8 cellular contexts compared by ENCODE assay signal in the genomic region with DNA sequence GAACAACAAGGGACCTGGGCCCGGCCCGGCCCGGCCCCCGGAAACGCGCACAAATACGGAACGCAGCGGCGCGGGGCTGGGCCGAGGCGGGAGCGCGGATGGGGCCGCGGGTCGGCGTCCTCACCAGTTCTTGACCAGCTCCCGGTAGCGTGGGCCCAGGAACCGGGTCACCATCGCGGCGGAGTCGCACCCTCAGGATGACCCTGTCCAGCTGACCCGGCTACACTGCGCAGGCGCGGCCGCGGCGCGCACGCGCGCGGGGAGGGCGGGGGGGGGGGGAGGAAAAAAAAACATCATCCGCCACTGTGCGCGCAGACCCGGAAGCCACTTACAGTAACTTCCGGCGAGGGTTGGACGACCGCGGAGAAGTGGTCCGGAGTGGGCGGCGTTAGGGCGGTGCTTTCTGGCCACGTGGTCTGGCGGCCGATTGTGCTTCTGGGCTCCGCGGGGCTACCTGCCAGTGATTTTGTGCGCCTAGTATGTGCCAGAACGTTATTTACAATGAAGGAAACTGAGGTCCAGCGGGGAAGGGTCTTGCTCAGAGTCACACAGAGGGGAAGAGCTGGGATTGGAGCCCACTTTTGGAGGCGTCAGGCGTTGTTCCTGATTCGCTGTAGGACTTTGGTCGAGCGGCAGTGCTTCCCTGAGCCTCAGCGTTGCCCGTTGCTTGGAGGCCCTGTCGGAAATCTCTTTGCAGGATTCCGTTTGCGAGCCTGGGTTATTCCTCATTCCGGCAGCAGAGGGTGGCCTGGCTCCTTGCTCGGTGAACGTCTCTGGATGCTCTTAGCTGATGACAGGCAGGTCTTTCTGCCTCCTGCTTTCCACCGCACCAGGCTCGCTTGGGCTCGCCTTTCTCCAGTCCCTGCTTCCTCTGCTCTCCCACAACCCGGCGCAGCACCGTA. TPM values are rescaled to one million over a fixed set of nuclear protein-coding genes. Genes with fewer than 3 reads are reported as not detected.
DNase-seq lines count a peak whose midpoint lies in the region; ATAC-seq, FAIRE-seq and TF ChIP-seq lines count a peak whose summit lies in the region.

UQCR11 (minus strand) TSS at position 227 of the 902 bp plus-strand sequence; CDS start at position 174, 53 bp downstream.

- H3K36me3 ChIP-seq in HepG2 (replicated peaks in 1 of 2; ENCODE audit: control insufficient read depth in 1 of 2, insufficient read depth in 2 of 2, low read length in 2 of 2): peaks cover 1 to 2% of the 10 kb centered on the region in 2 experiments; a peak in 2 of 5 replicates

- peaks cover 3% of the 10 kb centered on the region; the same call in 1 of the 2 replicates for H4K20me1 ChIP-seq in HepG2 (ENCODE audit: insufficient read depth, low read length)

- H3K4me3 ChIP-seq in HepG2 (replicated peaks in 1 of 3; ENCODE audit: insufficient read depth in 1 of 3, low read depth in 2 of 3, low read length in 3 of 3): peak within 1 kb of the TSS; percentile 76 to 100 (median 97)

- TSS peak; percentile 99 for BruUV-seq in HepG2 (replicated peaks; lab: Mats Ljungman, UMichigan)

- H3K4me2 ChIP-seq in HepG2 (ENCODE audit: low read depth, low read length): peak within 1 kb of the TSS; percentile 94

- FAIRE-seq in HepG2 (lab: Jason Lieb, UNC): peak; percentile 91

- peak within 1 kb of the TSS; percentile 96 for H2AFZ ChIP-seq in HepG2 (ENCODE audit: low read length)

- peak within 1 kb of the TSS; percentile 92 for H3K9ac ChIP-seq in HepG2 (ENCODE audit: insufficient read depth, low read depth, low read length)

- TF ChIP-seq EP300 in HepG2 (IDR thresholded peaks at IDR 0.05; ENCODE audit: low read depth in 2 of 2, low read length in 2 of 2) (0 out of 4 replicates have a peak, but pooled peaks of 1 of the 2 experiments have one; percentile 4), HepG2 (CRISPR knock-in tag; IDR thresholded peaks at IDR 0.05; ENCODE audit: borderline replicate concordance) (peak; percentile 15; the same call in 1 of the 2 replicates)

- WGBS in HepG2 (ENCODE audit: low lambda C conversion rate): 2% methylated on average over 24 of the region's 79 CpGs

- peak; percentile 88 for TF ChIP-seq RAD21 in HepG2 (CRISPR knock-in tag; IDR thresholded peaks at IDR 0.05)

- DNase-seq in CD1c-positive myeloid dendritic cell (ENCODE audit: extremely low spot score) (peak; percentile 94), NCI-H774 (lab: John Stamatoyannopoulos, UW) (peak; percentile 93), dermis blood vessel endothelial cell (peak; percentile 96), HepG2 (ENCODE audit: low spot score) (peak; percentile 94)
- peak; percentile 87 to 89 for DNase-seq in activated CD4-positive, alpha-beta T cell treated with anti-CD3 and anti-CD28 coated beads, Interleukin-2, amount 50 U/mL, for 4 hours
- DNase-seq in stimulated activated CD4-positive, alpha-beta T cell treated with anti-CD3 and anti-CD28 coated beads, Interleukin-4, amount 100 ng/mL, for 1 hour: peak; percentile 93

- intact Hi-C loops in HepG2 (cut with micrococcal nuclease; ENCODE audit: unreplicated experiment): loop anchor here (5.0 kb wide), 1 partner anchor 47 kb away; the partner anchor contains the start of gene TCF3

- H3K27ac ChIP-seq in HepG2 (ENCODE audit: extremely low read length, insufficient read depth, low read length): peak within 1 kb of the TSS; percentile 99

- no peaks in the 10 kb centered on the region for H3K9me3 ChIP-seq in HepG2 (ENCODE audit: low read length)

- CTCF ChIA-PET in HepG2 (lab: Yijun Ruan, JAX; ENCODE audit: low intra/inter-chr PET ratio, low total read pairs): interaction anchor here (1.6 kb wide), 1 partner anchor 162 kb away, joined by 4 read pairs; no protein-coding TSS in a partner anchor

- peaks cover 33% of the 10 kb centered on the region for H3K4me1 ChIP-seq in HepG2 (ENCODE audit: insufficient read depth, low read length)

- peaks cover 39% of the 10 kb centered on the region for H3K79me2 ChIP-seq in HepG2 (ENCODE audit: insufficient read depth, low read length)

- in situ Hi-C loops in HepG2 (cut with HindIII; ENCODE audit: extremely low pct_ligation_motif_present, low pct_unique_long_range_greater_than_20kb): no loop called here

- no peaks in the 10 kb centered on the region; a peak in 2 of 5 replicates for H3K27me3 ChIP-seq in HepG2 (ENCODE audit: control insufficient read depth in 1 of 2, insufficient read depth in 2 of 2, low read length in 2 of 2)

- peak; percentile 81 for ATAC-seq in GM19395 (IDR thresholded peaks at IDR 0.05; ENCODE audit: unreplicated experiment)
- peak; percentile 85 for ATAC-seq in HG03571 (IDR thresholded peaks at IDR 0.05; ENCODE audit: unreplicated experiment)
- ATAC-seq in HepG2: peak; percentile 85

- POLR2A ChIA-PET in HepG2 (lab: Yijun Ruan, JAX): interaction anchor here (0.6 to 2.2 kb wide), 10 partner anchors 11 to 221 kb away, joined by 3 to 24 read pairs (median 4); partner anchors contain the start of gene MBD3

- TF ChIP-seq POLR2A in HepG2 (IDR thresholded peaks at IDR 0.05; ENCODE audit: insufficient read depth in 1 of 2, low read depth in 2 of 2, low read length in 2 of 2): peak; percentile 91 to 93

- TF ChIP-seq CTCF in HepG2 (CRISPR knock-in tag; IDR thresholded peaks at IDR 0.05): peak; percentile 87

TF ChIP-seq in HepG2, 621 proteins besides CTCF, POLR2A, EP300 and RAD21 (continues in another document):
- TF ChIP-seq PHF5A (CRISPR knock-in tag; IDR thresholded peaks at IDR 0.05; ENCODE audit: low read depth, unreplicated experiment) (peak; percentile 95), XRCC5 (optimal IDR thresholded peaks at IDR 0.05; ENCODE audit: low read length) (no peak), CAMTA2 (CRISPR knock-in tag; IDR thresholded peaks at IDR 0.05; ENCODE audit: borderline replicate concordance) (no peak), GABPB1 (CRISPR knock-in tag; IDR thresholded peaks at IDR 0.05) (peak; percentile 93), SOX6 (IDR thresholded peaks at IDR 0.05) (no peak), SOX6 (CRISPR knock-in tag; IDR thresholded peaks at IDR 0.05) (no peak), NR2F2 (IDR thresholded peaks at IDR 0.05; ENCODE audit: borderline replicate concordance, low read depth) (no peak; the same call in 1 of the 2 replicates), CCAR2 (optimal IDR thresholded peaks at IDR 0.05; ENCODE audit: low read depth, low read length) (no peak), RNF2 (conservative IDR thresholded peaks at IDR 0.05; ENCODE audit: low read depth) (peak; percentile 61; the same call in 1 of the 2 replicates), KLF12 (CRISPR knock-in tag; IDR thresholded peaks at IDR 0.05; ENCODE audit: borderline replicate concordance) (no peak), TCF7 (IDR thresholded peaks at IDR 0.05; ENCODE audit: low read depth) (no peak; the same call in 1 of the 2 replicates), ZNF556 (CRISPR knock-in tag; IDR thresholded peaks at IDR 0.05; ENCODE audit: borderline replicate concordance) (no peak), ZFY (CRISPR knock-in tag; IDR thresholded peaks at IDR 0.05) (peak; percentile 85), SAP130 (CRISPR knock-in tag; IDR thresholded peaks at IDR 0.05; ENCODE audit: low read depth) (peak; percentile 91), ZMYM3 (CRISPR knock-in tag; IDR thresholded peaks at IDR 0.05) (no peak)
- TF ChIP-seq, protein P1, sequence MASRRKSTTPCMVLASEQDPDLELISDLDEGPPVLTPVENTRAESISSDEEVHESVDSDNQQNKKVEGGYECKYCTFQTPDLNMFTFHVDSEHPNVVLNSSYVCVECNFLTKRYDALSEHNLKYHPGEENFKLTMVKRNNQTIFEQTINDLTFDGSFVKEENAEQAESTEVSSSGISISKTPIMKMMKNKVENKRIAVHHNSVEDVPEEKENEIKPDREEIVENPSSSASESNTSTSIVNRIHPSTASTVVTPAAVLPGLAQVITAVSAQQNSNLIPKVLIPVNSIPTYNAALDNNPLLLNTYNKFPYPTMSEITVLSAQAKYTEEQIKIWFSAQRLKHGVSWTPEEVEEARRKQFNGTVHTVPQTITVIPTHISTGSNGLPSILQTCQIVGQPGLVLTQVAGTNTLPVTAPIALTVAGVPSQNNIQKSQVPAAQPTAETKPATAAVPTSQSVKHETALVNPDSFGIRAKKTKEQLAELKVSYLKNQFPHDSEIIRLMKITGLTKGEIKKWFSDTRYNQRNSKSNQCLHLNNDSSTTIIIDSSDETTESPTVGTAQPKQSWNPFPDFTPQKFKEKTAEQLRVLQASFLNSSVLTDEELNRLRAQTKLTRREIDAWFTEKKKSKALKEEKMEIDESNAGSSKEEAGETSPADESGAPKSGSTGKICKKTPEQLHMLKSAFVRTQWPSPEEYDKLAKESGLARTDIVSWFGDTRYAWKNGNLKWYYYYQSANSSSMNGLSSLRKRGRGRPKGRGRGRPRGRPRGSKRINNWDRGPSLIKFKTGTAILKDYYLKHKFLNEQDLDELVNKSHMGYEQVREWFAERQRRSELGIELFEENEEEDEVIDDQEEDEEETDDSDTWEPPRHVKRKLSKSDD (CRISPR knock-in tag; IDR thresholded peaks at IDR 0.05; ENCODE audit: low read depth): no peak; the same call in 1 of the 2 replicates

RNA-seq across cellular contexts. Expression of gene UQCR11, which starts in this region (rescaled TPM):
- total RNA-seq in dermis blood vessel endothelial cell (48.8 and 62.1 TPM in 2 replicates), HepG2 (2016; rRNA removed; fragmentation: Illumina TruSeq; extraction: Trizol) (214 and 216 TPM in 2 replicates)
- 181 and 320 TPM in 2 replicates for total RNA-seq in HepG2 (2016; cell fraction: cytosol; rRNA removed; fragmentation: Illumina TruSeq; extraction: Trizol; ENCODE audit: low read depth)
- total RNA-seq in HepG2 (2016; cell fraction: insoluble cytoplasmic fraction; rRNA removed; fragmentation: Illumina TruSeq; extraction: Trizol): 205 and 210 TPM in 2 replicates
- total RNA-seq in HepG2 (2016; cell fraction: membrane; rRNA removed; fragmentation: Illumina TruSeq; extraction: Trizol): 252 and 309 TPM in 2 replicates
- total RNA-seq in HepG2 (2016; cell fraction: nucleus; rRNA removed; fragmentation: Illumina TruSeq; extraction: Trizol): 63.8 and 65.4 TPM in 2 replicates
- polyA plus RNA-seq in HepG2 (2011; rRNA removed): 111 and 125 TPM in 2 replicates
- polyA plus RNA-seq in HepG2 (2011; cell fraction: cytosol; rRNA removed): 81.4 and 152 TPM in 2 replicates
- polyA plus RNA-seq in HepG2 (2011; cell fraction: nucleus; rRNA removed): 46.6 and 47.9 TPM in 2 replicates
- 92.9 and 123 TPM in 2 replicates for polyA plus RNA-seq in HepG2 (2012)
- polyA plus RNA-seq in HepG2 (2016; cell fraction: cytosol; fragmentation: Illumina TruSeq; extraction: Trizol; ENCODE audit: low read depth): 249 and 487 TPM in 2 replicates
- polyA plus RNA-seq in HepG2 (2016; cell fraction: insoluble cytoplasmic fraction; fragmentation: Illumina TruSeq; extraction: Trizol; ENCODE audit: low read depth): 158 and 171 TPM in 2 replicates
- 210 and 295 TPM in 2 replicates for polyA plus RNA-seq in HepG2 (2016; cell fraction: membrane; fragmentation: Illumina TruSeq; extraction: Trizol; ENCODE audit: low read depth)
- polyA plus RNA-seq in HepG2 (2016; cell fraction: nucleus; fragmentation: Illumina TruSeq; extraction: Trizol; ENCODE audit: insufficient read depth, low read depth): 98.1 and 120 TPM in 2 replicates
- polyA minus RNA-seq in HepG2 (2011; rRNA and poly(A)+ RNA removed; ENCODE audit: low replicate concordance): 32.9 and 62.2 TPM in 2 replicates
- polyA minus RNA-seq in HepG2 (2011; cell fraction: cytosol; rRNA and poly(A)+ RNA removed): 12.7 and 18.7 TPM in 2 replicates
- 15.9 and 18.2 TPM in 2 replicates for polyA minus RNA-seq in HepG2 (2011; cell fraction: nucleus; rRNA and poly(A)+ RNA removed)

Comparison
In these comparisons a context has a peak if more than half of its experiments do, and no peak if none do; other contexts are left out.
1. Peak in every context shown above with its lines: DNase-seq, ATAC-seq, H3K4me3 ChIP-seq and H3K27ac ChIP-seq.